8 cellular contexts compared by ENCODE assay signal in the genomic region with DNA sequence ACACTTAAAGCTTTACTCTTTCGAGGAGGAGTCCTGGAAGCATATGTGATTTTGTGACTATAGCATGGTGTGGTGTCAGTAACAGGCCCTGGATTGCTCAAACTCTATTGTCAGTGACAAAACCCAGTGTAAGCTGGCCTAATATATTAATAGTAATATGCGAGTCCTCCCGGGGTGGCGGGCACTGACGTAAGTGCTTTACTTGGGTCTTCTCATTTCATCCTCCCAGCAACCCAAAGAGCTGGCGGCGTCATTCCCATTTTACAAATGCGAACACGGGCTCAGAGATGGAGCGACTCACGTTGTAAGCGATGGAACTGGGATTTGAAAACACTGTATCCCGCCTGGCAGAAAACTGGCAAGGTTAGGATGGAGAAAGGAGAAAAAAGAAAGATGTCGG. TPM values are rescaled to one million over a fixed set of nuclear protein-coding genes. Genes with fewer than 3 reads are reported as not detected.
DNase-seq lines count a peak whose midpoint lies in the region; ATAC-seq and TF ChIP-seq lines count a peak whose summit lies in the region.

No MANE protein-coding gene starts in this region.

- peak overlapping the region; percentile 63 for H3K27ac ChIP-seq in osteoblast (ENCODE audit: low read depth, low read length)

- H3K4me2 ChIP-seq in osteoblast (ENCODE audit: insufficient read depth, low read length), result peak overlapping the region; percentile 97

- intact Hi-C loops in Calu3 (cut with micrococcal nuclease; ENCODE audit: unreplicated experiment), result no loop called here

- TF ChIP-seq CTCF in Calu3 (IDR thresholded peaks at IDR 0.05; ENCODE audit: unreplicated experiment), result no peak
- TF ChIP-seq CTCF in endothelial cell (IDR thresholded peaks at IDR 0.05; ENCODE audit: unreplicated experiment), result no peak
- TF ChIP-seq CTCF in osteoblast (IDR thresholded peaks at IDR 0.05; ENCODE audit: extremely low read depth, low read depth, low read length), result no peak

- H3K9me3 ChIP-seq in NT2/D1 (ENCODE audit: insufficient read depth, low read length) (no peaks in the 10 kb centered on the region), osteoblast (ENCODE audit: low read depth, low read length) (no peaks in the 10 kb centered on the region)

- TSS peak; percentile 55 for BruUV-seq in Calu3 (replicated peaks; lab: Mats Ljungman, UMichigan)

- peaks cover 54% of the 10 kb centered on the region for H3K79me2 ChIP-seq in osteoblast (ENCODE audit: insufficient read depth, low read length)

- DNase-seq in Calu3, result no peak
- DNase-seq in NT2/D1 (ENCODE audit: low read depth, low spot score), result no peak
- no peak for DNase-seq in endothelial cell (ENCODE audit: low spot score)
- no peak for DNase-seq in osteoblast (ENCODE audit: insufficient read length, low spot score, missing footprints)
- DNase-seq in SHP77 (lab: John Stamatoyannopoulos, UW), result no peak
- no peak for DNase-seq in left lobe of liver (ENCODE audit: low spot score)

- peak overlapping the region; percentile 81 for H3K4me3 ChIP-seq in NT2/D1 (ENCODE audit: insufficient read length, low read depth)
- H3K4me3 ChIP-seq in osteoblast (ENCODE audit: insufficient read depth, low read length), result peak overlapping the region; percentile 95

- CTCF ChIA-PET in Calu3 (lab: Charles Lee), result interaction anchor here (0.6 to 0.7 kb wide), 2 partner anchors 11 to 19 kb away, joined by 3 read pairs; no protein-coding TSS in a partner anchor

- H3K36me3 Mint-ChIP-seq in Calu3 (ENCODE audit: insufficient read depth, unreplicated experiment) (peaks cover 17% of the 10 kb centered on the region), endothelial cell (ENCODE audit: low read depth, unreplicated experiment) (peaks cover 17% of the 10 kb centered on the region)

- peak overlapping the region; percentile 82 for H3K27ac Mint-ChIP-seq in Calu3 (ENCODE audit: unreplicated experiment)
- H3K27ac Mint-ChIP-seq in endothelial cell (ENCODE audit: unreplicated experiment), result peak overlapping the region; percentile 57

- H3K27me3 Mint-ChIP-seq in Calu3 (ENCODE audit: unreplicated experiment), result no peaks in the 10 kb centered on the region
- peaks cover 8% of the 10 kb centered on the region for H3K27me3 Mint-ChIP-seq in endothelial cell (ENCODE audit: unreplicated experiment)

- H2AFZ ChIP-seq in osteoblast (ENCODE audit: low read length), result peak overlapping the region; percentile 97

- H3K4me1 Mint-ChIP-seq in Calu3 (ENCODE audit: low read depth, unreplicated experiment) (peaks cover 8% of the 10 kb centered on the region), endothelial cell (ENCODE audit: unreplicated experiment) (peaks cover 32% of the 10 kb centered on the region)

- ATAC-seq in left lobe of liver (no peak), HG02623 (IDR thresholded peaks at IDR 0.05; ENCODE audit: unreplicated experiment) (no peak), GM19467 (IDR thresholded peaks at IDR 0.05; ENCODE audit: unreplicated experiment) (no peak)

- H3K36me3 ChIP-seq in NT2/D1 (ENCODE audit: insufficient read depth, insufficient read length, low read length) (peaks cover 6% of the 10 kb centered on the region), osteoblast (ENCODE audit: insufficient read depth, low read length) (peaks cover 15% of the 10 kb centered on the region)

- H3K9me3 Mint-ChIP-seq in Calu3 (ENCODE audit: low read depth, unreplicated experiment), result no peaks in the 10 kb centered on the region
- no peaks in the 10 kb centered on the region for H3K9me3 Mint-ChIP-seq in endothelial cell (ENCODE audit: unreplicated experiment)

- H4K20me1 ChIP-seq in osteoblast (ENCODE audit: insufficient read depth, low read length), result no peaks in the 10 kb centered on the region

- H3K4me3 Mint-ChIP-seq in Calu3 (ENCODE audit: low read depth, unreplicated experiment), result peak overlapping the region; percentile 100
- peak overlapping the region; percentile 94 for H3K4me3 Mint-ChIP-seq in endothelial cell (ENCODE audit: unreplicated experiment)

- peak overlapping the region; percentile 85 for H3K9ac ChIP-seq in NT2/D1 (ENCODE audit: insufficient read length, low read depth)

- H3K4me1 ChIP-seq in NT2/D1 (ENCODE audit: insufficient read depth, insufficient read length) (no peaks in the 10 kb centered on the region), osteoblast (ENCODE audit: insufficient read depth, low read length) (peaks cover 16% of the 10 kb centered on the region)

- no peaks in the 10 kb centered on the region for H3K27me3 ChIP-seq in NT2/D1 (ENCODE audit: insufficient read depth, insufficient read length)
- no peaks in the 10 kb centered on the region for H3K27me3 ChIP-seq in osteoblast (ENCODE audit: insufficient read depth, low read length)

RNA-seq across cellular contexts. Expression of gene TECPR1, which starts 0.6 kb away (rescaled TPM):
- 12.9 and 13.2 TPM in 2 replicates for total RNA-seq in Calu3 (2022)
- total RNA-seq in endothelial cell (ENCODE audit: unreplicated experiment), result 129 TPM
- 20.3 and 22.4 TPM in 2 replicates for total RNA-seq in osteoblast
- total RNA-seq in left lobe of liver, result 17.3 TPM

RNA-seq across cellular contexts. Expression of gene BRI3, which starts 28.8 kb away (rescaled TPM):
- total RNA-seq in Calu3 (2022) (101 and 124 TPM in 2 replicates), endothelial cell (ENCODE audit: unreplicated experiment) (300 TPM), osteoblast (95.9 and 113 TPM in 2 replicates), left lobe of liver (137 TPM)

RNA-seq across cellular contexts. Expression of gene BHLHA15, which starts 41.4 kb away (rescaled TPM):
- total RNA-seq in Calu3 (2022) (1.7 and 1.8 TPM in 2 replicates), endothelial cell (ENCODE audit: unreplicated experiment) (1.2 TPM), osteoblast (not detected in 2 replicates), left lobe of liver (2.6 TPM)
